In the genomic region with DNA sequence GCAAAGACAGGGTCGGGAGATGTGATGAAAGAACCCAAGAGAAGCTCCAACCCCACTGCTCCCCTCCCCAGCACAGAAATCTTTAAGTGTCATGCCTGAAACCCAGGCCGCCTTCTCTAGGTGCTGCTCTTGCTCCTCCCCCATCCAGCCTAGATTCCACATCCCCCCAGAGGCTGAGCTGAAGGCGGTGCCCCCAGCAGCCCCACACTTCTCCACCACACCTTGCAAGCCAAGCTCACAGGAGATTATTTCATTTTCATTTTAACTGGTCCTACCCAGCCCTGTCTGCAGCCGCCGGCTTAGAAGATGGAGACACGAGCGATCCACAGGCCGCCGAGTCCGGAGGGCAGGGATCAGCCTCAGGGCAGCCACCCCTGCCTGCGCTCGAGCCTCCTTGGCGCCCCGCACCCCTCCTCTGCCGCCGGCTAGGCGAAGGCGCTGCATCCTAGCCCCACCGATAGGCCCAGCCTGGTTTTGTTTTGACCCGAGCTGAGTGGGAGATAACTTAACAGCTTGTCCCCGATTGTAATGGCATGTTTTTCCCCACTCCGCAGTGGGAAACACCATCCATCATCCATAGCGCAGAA, we compare ENCODE assay signal across 1 cellular context.
TF ChIP-seq lines count a peak whose summit lies in the region.

No MANE protein-coding gene starts in this region.

TF ChIP-seq in H1, 55 proteins besides CTCF, POLR2A, EP300 and RAD21:
- no peak for TF ChIP-seq PHF8 (conservative IDR thresholded peaks at IDR 0.05; ENCODE audit: low read depth, low read length)
- TF ChIP-seq SRF (IDR thresholded peaks at IDR 0.05; ENCODE audit: low read depth, low read length), result no peak
- no peak for TF ChIP-seq SIX5 (IDR thresholded peaks at IDR 0.05; ENCODE audit: low read depth, low read length)
- no peak for TF ChIP-seq KDM5A (IDR thresholded peaks at IDR 0.05; ENCODE audit: low read length)
- no peak for TF ChIP-seq ZNF274 (IDR thresholded peaks at IDR 0.05; ENCODE audit: borderline replicate concordance, extremely low read depth, low read length)
- no peak for TF ChIP-seq SIRT6 (IDR thresholded peaks at IDR 0.05; ENCODE audit: low read length)
- TF ChIP-seq HDAC2 (IDR thresholded peaks at IDR 0.05; ENCODE audit: borderline replicate concordance in 1 of 2, low read depth in 2 of 2, low read length in 2 of 2), result no peak
- no peak for TF ChIP-seq MAFK (IDR thresholded peaks at IDR 0.05; ENCODE audit: low read depth, low read length)
- TF ChIP-seq SIN3A (conservative IDR thresholded peaks at IDR 0.05 in 1 of 2, IDR thresholded peaks at IDR 0.05 in 1 of 2; ENCODE audit: low read depth in 1 of 2, low read length in 2 of 2), result no peak
- no peak for TF ChIP-seq CHD1 (IDR thresholded peaks at IDR 0.05; ENCODE audit: low read depth, low read length)
- no peak for TF ChIP-seq TEAD4 (IDR thresholded peaks at IDR 0.05; ENCODE audit: low read depth, low read length)
- TF ChIP-seq SP1 (IDR thresholded peaks at IDR 0.05; ENCODE audit: low read depth, low read length), result no peak
- TF ChIP-seq ASH2L (IDR thresholded peaks at IDR 0.05; ENCODE audit: low read length), result no peak
- TF ChIP-seq, protein P1, sequence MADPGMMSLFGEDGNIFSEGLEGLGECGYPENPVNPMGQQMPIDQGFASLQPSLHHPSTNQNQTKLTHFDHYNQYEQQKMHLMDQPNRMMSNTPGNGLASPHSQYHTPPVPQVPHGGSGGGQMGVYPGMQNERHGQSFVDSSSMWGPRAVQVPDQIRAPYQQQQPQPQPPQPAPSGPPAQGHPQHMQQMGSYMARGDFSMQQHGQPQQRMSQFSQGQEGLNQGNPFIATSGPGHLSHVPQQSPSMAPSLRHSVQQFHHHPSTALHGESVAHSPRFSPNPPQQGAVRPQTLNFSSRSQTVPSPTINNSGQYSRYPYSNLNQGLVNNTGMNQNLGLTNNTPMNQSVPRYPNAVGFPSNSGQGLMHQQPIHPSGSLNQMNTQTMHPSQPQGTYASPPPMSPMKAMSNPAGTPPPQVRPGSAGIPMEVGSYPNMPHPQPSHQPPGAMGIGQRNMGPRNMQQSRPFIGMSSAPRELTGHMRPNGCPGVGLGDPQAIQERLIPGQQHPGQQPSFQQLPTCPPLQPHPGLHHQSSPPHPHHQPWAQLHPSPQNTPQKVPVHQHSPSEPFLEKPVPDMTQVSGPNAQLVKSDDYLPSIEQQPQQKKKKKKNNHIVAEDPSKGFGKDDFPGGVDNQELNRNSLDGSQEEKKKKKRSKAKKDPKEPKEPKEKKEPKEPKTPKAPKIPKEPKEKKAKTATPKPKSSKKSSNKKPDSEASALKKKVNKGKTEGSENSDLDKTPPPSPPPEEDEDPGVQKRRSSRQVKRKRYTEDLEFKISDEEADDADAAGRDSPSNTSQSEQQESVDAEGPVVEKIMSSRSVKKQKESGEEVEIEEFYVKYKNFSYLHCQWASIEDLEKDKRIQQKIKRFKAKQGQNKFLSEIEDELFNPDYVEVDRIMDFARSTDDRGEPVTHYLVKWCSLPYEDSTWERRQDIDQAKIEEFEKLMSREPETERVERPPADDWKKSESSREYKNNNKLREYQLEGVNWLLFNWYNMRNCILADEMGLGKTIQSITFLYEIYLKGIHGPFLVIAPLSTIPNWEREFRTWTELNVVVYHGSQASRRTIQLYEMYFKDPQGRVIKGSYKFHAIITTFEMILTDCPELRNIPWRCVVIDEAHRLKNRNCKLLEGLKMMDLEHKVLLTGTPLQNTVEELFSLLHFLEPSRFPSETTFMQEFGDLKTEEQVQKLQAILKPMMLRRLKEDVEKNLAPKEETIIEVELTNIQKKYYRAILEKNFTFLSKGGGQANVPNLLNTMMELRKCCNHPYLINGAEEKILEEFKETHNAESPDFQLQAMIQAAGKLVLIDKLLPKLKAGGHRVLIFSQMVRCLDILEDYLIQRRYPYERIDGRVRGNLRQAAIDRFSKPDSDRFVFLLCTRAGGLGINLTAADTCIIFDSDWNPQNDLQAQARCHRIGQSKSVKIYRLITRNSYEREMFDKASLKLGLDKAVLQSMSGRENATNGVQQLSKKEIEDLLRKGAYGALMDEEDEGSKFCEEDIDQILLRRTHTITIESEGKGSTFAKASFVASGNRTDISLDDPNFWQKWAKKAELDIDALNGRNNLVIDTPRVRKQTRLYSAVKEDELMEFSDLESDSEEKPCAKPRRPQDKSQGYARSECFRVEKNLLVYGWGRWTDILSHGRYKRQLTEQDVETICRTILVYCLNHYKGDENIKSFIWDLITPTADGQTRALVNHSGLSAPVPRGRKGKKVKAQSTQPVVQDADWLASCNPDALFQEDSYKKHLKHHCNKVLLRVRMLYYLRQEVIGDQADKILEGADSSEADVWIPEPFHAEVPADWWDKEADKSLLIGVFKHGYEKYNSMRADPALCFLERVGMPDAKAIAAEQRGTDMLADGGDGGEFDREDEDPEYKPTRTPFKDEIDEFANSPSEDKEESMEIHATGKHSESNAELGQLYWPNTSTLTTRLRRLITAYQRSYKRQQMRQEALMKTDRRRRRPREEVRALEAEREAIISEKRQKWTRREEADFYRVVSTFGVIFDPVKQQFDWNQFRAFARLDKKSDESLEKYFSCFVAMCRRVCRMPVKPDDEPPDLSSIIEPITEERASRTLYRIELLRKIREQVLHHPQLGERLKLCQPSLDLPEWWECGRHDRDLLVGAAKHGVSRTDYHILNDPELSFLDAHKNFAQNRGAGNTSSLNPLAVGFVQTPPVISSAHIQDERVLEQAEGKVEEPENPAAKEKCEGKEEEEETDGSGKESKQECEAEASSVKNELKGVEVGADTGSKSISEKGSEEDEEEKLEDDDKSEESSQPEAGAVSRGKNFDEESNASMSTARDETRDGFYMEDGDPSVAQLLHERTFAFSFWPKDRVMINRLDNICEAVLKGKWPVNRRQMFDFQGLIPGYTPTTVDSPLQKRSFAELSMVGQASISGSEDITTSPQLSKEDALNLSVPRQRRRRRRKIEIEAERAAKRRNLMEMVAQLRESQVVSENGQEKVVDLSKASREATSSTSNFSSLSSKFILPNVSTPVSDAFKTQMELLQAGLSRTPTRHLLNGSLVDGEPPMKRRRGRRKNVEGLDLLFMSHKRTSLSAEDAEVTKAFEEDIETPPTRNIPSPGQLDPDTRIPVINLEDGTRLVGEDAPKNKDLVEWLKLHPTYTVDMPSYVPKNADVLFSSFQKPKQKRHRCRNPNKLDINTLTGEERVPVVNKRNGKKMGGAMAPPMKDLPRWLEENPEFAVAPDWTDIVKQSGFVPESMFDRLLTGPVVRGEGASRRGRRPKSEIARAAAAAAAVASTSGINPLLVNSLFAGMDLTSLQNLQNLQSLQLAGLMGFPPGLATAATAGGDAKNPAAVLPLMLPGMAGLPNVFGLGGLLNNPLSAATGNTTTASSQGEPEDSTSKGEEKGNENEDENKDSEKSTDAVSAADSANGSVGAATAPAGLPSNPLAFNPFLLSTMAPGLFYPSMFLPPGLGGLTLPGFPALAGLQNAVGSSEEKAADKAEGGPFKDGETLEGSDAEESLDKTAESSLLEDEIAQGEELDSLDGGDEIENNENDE (IDR thresholded peaks at IDR 0.05; ENCODE audit: insufficient replicate concordance, low read length), result no peak
- TF ChIP-seq TAF1 (IDR thresholded peaks at IDR 0.05; ENCODE audit: low read depth, low read length), result no peak
- TF ChIP-seq CEBPB (IDR thresholded peaks at IDR 0.05; ENCODE audit: low read depth, low read length), result no peak
- TF ChIP-seq RFX5 (IDR thresholded peaks at IDR 0.05; ENCODE audit: borderline replicate concordance, low read depth, low read length), result no peak
- TF ChIP-seq EZH2 (IDR thresholded peaks at IDR 0.05; ENCODE audit: low read depth, low read length, severe bottlenecking), result no peak
